Comparison of ENCODE assay signal across 8 cellular contexts in the genomic region with DNA sequence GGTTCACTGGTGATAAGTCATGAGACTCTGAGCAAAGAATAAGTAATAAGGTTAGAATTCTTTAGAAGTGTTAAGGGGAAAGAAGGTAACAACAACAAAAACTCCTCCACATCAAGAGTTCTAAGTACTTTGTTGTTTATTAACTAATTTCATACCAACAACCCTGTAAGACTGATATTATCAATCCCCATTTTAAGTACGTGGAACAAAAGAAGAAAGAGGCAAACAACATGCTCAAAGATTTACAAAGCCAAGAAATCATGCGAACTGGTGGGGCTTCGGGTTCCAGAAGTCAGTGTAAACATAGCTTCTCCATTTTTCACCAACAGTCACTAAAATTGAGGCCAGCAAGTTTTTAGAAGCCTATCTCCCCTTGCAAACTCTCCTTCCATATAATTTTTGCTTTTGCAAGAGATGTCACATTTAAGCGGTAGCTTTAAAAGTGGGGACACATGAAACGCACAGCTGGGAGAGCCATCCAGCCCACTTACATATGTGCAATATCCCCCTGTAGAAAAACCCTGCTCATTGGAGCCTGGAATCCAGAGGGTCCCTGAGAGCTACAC. TPM values are rescaled to one million over a fixed set of nuclear protein-coding genes. Genes with fewer than 3 reads are reported as not detected.
DNase-seq lines count a peak whose midpoint lies in the region; ATAC-seq and TF ChIP-seq lines count a peak whose summit lies in the region.

No MANE protein-coding gene starts in this region.

- H3K4me2 ChIP-seq in OCI-LY1 (ENCODE audit: low read length): peak overlapping the region; percentile 91

- intact Hi-C loops in ovary (cut with DNase I): loop anchor here in 1 of 4 donors (5.0 kb wide), 1 partner anchor 1012 kb away; no protein-coding TSS in a partner anchor

- peak overlapping the region; percentile 83 for H3K9ac ChIP-seq in OCI-LY1 (ENCODE audit: low read length)
- H3K9ac ChIP-seq in endocrine pancreas (ENCODE audit: control insufficient read depth, insufficient read depth, low read length): peak overlapping the region; percentile 94

- H3K27me3 ChIP-seq in OCI-LY1 (ENCODE audit: insufficient read depth, low read length): no peaks in the 10 kb centered on the region
- no peaks in the 10 kb centered on the region for H3K27me3 ChIP-seq in endocrine pancreas (ENCODE audit: control insufficient read depth, insufficient read depth, low read length)
- no peaks in the 10 kb centered on the region for H3K27me3 ChIP-seq in ovary

- ATAC-seq in HG03025 (IDR thresholded peaks at IDR 0.05; ENCODE audit: low FRiP score, unreplicated experiment): no peak

- 7 to 15% (median 10%) methylated on average over 5 of the region's 5 CpGs for WGBS in ovary, 3 donors

- no peak for TF ChIP-seq POLR2A in ovary (IDR thresholded peaks at IDR 0.05)

- TF ChIP-seq CTCF in OCI-LY1 (IDR thresholded peaks at IDR 0.05; ENCODE audit: low read length): no peak
- no peak for TF ChIP-seq CTCF in ovary (IDR thresholded peaks at IDR 0.05)

- no peaks in the 10 kb centered on the region for H4K20me1 ChIP-seq in OCI-LY1 (ENCODE audit: insufficient read depth, low read length)

- no peaks in the 10 kb centered on the region for H3F3A ChIP-seq in OCI-LY1 (ENCODE audit: insufficient read depth, low read length)

- H3K4me1 ChIP-seq in OCI-LY1 (ENCODE audit: insufficient read depth, low read length, severe bottlenecking): peaks cover 55% of the 10 kb centered on the region
- H3K4me1 ChIP-seq in endocrine pancreas (ENCODE audit: control insufficient read depth, insufficient read depth, low read length): peaks cover 15% of the 10 kb centered on the region
- H3K4me1 ChIP-seq in ovary (ENCODE audit: insufficient read depth): peaks cover 6% of the 10 kb centered on the region

- no peaks in the 10 kb centered on the region for H3K9me2 ChIP-seq in OCI-LY1 (ENCODE audit: low read depth, low read length)

- H3K36me3 ChIP-seq in OCI-LY1 (ENCODE audit: insufficient read depth, low read length) (0 out of 2 replicates have a peak, but pooled peaks cover 3% of the 10 kb centered on the region), endocrine pancreas (ENCODE audit: control insufficient read depth, insufficient read depth, low read length) (no peaks in the 10 kb centered on the region), ovary (no peaks in the 10 kb centered on the region)

- H3K4me3 ChIP-seq in GM08714 (ENCODE audit: low read length): peak overlapping the region; percentile 91
- peak overlapping the region; percentile 81 for H3K4me3 ChIP-seq in OCI-LY1 (ENCODE audit: low read depth, low read length, poor library complexity, severe bottlenecking)
- H3K4me3 ChIP-seq in endocrine pancreas (ENCODE audit: control insufficient read depth, insufficient read depth, low read length): peak overlapping the region; percentile 95
- H3K4me3 ChIP-seq in ovary: peak overlapping the region; percentile 75

- peaks cover 50% of the 10 kb centered on the region for H3K79me2 ChIP-seq in OCI-LY1 (ENCODE audit: insufficient read depth, low read length)

- H3K27ac ChIP-seq in OCI-LY1 (ENCODE audit: low read depth, low read length, poor library complexity, severe bottlenecking) (peak overlapping the region; percentile 77), ovary (peak overlapping the region; percentile 30 to 75)

- DNase-seq in ovary: no peak
- no peak for DNase-seq in HK-2 (ENCODE audit: unreplicated experiment)
- no peak for DNase-seq in retina
- no peak for DNase-seq in glomerular visceral epithelial cell (ENCODE audit: extremely low spot score)

- no peak for TF ChIP-seq EP300 in ovary (IDR thresholded peaks at IDR 0.05)

- H3K9me3 ChIP-seq in OCI-LY1 (ENCODE audit: low read length) (no peaks in the 10 kb centered on the region), endocrine pancreas (ENCODE audit: control insufficient read depth, low read length) (no peaks in the 10 kb centered on the region), ovary (no peaks in the 10 kb centered on the region)

- no peak overlapping the region for H2AFZ ChIP-seq in OCI-LY1 (ENCODE audit: low read length)

RNA-seq across cellular contexts. Expression of gene SLC11A2, which starts 0.9 kb away (rescaled TPM):
- 10 to 100 TPM; 32.3 to 48.8 (median 41.1) TPM for total RNA-seq in ovary
- 10 to 100 TPM; 13.6 to 24.2 TPM for polyA plus RNA-seq in ovary

RNA-seq across cellular contexts. Expression of gene LETMD1, which starts 22.9 kb away (rescaled TPM):
- total RNA-seq in ovary: 10 to 100 TPM; 53.5 to 75.0 (median 68.4) TPM
- polyA plus RNA-seq in ovary: 100 to 1,000 TPM in 1 of 2 donors, 10 to 100 TPM in 1; 90.3 to 122 TPM

RNA-seq across cellular contexts. Expression of gene CSRNP2, which starts 58.1 kb away (rescaled TPM):
- total RNA-seq in ovary: 10 to 100 TPM; 18.3 to 32.2 (median 28.7) TPM
- 10 to 100 TPM; 16.1 to 22.7 TPM for polyA plus RNA-seq in ovary
